8 cellular contexts compared by ENCODE assay signal in the genomic region with DNA sequence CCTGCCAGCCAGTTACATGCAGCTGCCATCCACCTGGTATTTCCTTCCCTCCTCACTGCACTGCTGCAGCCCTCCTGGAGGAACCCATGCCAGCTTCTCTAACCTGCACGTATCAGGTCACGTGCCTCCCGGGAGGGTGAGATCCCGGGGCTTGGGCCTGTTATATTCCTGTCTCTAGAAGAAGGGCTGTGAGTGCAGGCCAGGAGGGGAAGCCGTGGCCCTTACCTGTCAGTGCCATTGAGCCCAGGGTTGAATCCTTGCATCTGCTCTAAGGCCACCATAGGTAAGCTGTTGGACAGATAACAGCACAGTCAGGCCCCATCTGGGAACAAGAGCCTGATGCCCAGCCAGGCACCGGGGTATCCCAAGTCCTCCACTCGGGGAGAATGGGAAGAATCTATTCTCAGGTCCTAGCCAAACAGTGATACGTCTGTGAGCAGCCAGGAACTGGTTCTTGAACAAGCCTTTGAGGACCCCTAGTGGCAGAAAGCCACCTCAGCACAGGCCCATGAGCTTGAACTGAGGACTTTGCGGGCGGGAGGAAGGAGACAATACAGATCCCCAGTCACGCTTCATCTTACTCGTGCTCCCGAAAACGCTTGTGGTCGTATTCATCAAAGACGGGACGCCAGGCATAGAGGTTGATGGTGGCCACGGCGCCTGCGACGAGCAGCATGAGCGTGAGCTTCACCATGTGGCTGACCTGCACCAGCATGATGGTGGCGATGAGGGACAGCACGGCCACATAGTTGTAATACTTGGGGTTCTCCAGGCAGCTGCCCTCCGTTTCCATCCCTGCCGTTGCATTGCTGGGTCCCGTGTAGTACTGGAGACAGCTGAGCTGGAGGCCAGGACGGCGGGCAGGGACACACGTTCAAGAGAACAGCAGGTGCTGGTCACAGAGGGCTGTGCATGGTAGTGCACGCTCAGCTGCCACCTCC. TPM values are rescaled to one million over a fixed set of nuclear protein-coding genes. Genes with fewer than 3 reads are reported as not detected.
DNase-seq lines count a peak whose midpoint lies in the region; ATAC-seq, FAIRE-seq and TF ChIP-seq lines count a peak whose summit lies in the region.

No MANE protein-coding gene starts in this region.

- H3K36me3 ChIP-seq in BJ (ENCODE audit: control insufficient read depth, insufficient read depth, low read length) (peaks cover 4% of the 10 kb centered on the region), endothelial cell of umbilical vein (ENCODE audit: control insufficient read depth in 2 of 2, extremely low read depth in 1 of 2, insufficient read depth in 2 of 2, low read length in 2 of 2) (peaks cover 2 to 3% of the 10 kb centered on the region in 2 experiments), mucosa of descending colon (ENCODE audit: low read depth) (no peaks in the 10 kb centered on the region)

- DNase-seq in BJ (ENCODE audit: low read depth) = peak; percentile 29
- DNase-seq in HPDE6-E6E7 (ENCODE audit: extremely low spot score) = peak; percentile 82
- DNase-seq in NOMO-1 treated with dmso at 0.1 percent for 144 hours (lab: John Stamatoyannopoulos, UW; ENCODE audit: unreplicated experiment) = peak; percentile 17
- DNase-seq in activated CD8-positive, alpha-beta memory T cell treated with anti-CD3 and anti-CD28 coated beads, Interleukin-2, amount 10 ng/mL, durations not matched to agents 7 days and 5 days = peak; percentile 84
- peak; percentile 82 for DNase-seq in endothelial cell of umbilical vein (ENCODE audit: low read depth, low spot score)
- peak in 2 of 3 donors; percentile 81 to 91 for DNase-seq in mucosa of descending colon
- peak; percentile 60 for DNase-seq in stimulated activated CD8-positive, alpha-beta memory T cell treated with anti-CD3 and anti-CD28 coated beads, Interleukin-4, amount 100 ng/mL, for 24 hours (ENCODE audit: low read depth)

- H3K4me3 Mint-ChIP-seq in activated CD8-positive, alpha-beta memory T cell treated with anti-CD3 and anti-CD28 coated beads, Interleukin-2, amount 10 ng/mL, durations not matched to agents 7 days and 5 days = no peak overlapping the region

- peak; percentile 93 for TF ChIP-seq CTCF in BJ (IDR thresholded peaks at IDR 0.05; ENCODE audit: insufficient read depth, low read depth, low read length)
- TF ChIP-seq CTCF in endothelial cell of umbilical vein (IDR thresholded peaks at IDR 0.05; ENCODE audit: extremely low read depth in 1 of 2, insufficient read depth in 1 of 2, low read depth in 1 of 2, low read length in 2 of 2) = peak; percentile 91 to 93
- peak; percentile 73 for TF ChIP-seq CTCF in mucosa of descending colon (IDR thresholded peaks at IDR 0.05)

- no peak overlapping the region for H3K9ac ChIP-seq in endothelial cell of umbilical vein (replicated peaks; ENCODE audit: extremely low read depth, insufficient read depth, low read length)

- H3K27ac ChIP-seq in endothelial cell of umbilical vein (ENCODE audit: insufficient read depth, low read depth, low read length) = no peak overlapping the region

- no peaks in the 10 kb centered on the region for H3K79me2 ChIP-seq in endothelial cell of umbilical vein (ENCODE audit: control insufficient read depth, insufficient read depth, low read length)

- no TSS peak for BruUV-seq in endothelial cell of umbilical vein (replicated peaks; lab: Mats Ljungman, UMichigan)

- no peaks in the 10 kb centered on the region for H3K27me3 Mint-ChIP-seq in activated CD8-positive, alpha-beta memory T cell treated with anti-CD3 and anti-CD28 coated beads, Interleukin-2, amount 10 ng/mL, durations not matched to agents 7 days and 5 days

- H3K9me3 Mint-ChIP-seq in activated CD8-positive, alpha-beta memory T cell treated with anti-CD3 and anti-CD28 coated beads, Interleukin-2, amount 10 ng/mL, durations not matched to agents 7 days and 5 days (ENCODE audit: low read depth) = no peaks in the 10 kb centered on the region

- dilution Hi-C loops in endothelial cell of umbilical vein (cut with MboI; ENCODE audit: extremely low pct_ligation_motif_present, low sequenced_read_pairs) = no loop called here

- no peak overlapping the region for H3K4me2 ChIP-seq in endothelial cell of umbilical vein (ENCODE audit: insufficient read depth, low read length)

- H3K4me1 ChIP-seq in endothelial cell of umbilical vein (ENCODE audit: control insufficient read depth, extremely low read depth, insufficient read depth, low read length) = peaks cover 20% of the 10 kb centered on the region
- H3K4me1 ChIP-seq in mucosa of descending colon (ENCODE audit: low read depth) = no peaks in the 10 kb centered on the region

- no peaks in the 10 kb centered on the region for H3K27me3 ChIP-seq in BJ (ENCODE audit: control insufficient read depth, insufficient read depth, low read length)
- no peaks in the 10 kb centered on the region for H3K27me3 ChIP-seq in endothelial cell of umbilical vein (ENCODE audit: control insufficient read depth in 2 of 2, insufficient read depth in 2 of 2, low read length in 2 of 2)

- no peak for TF ChIP-seq POLR2A in endothelial cell of umbilical vein (IDR thresholded peaks at IDR 0.05; ENCODE audit: low read depth, low read length)

- FAIRE-seq in endothelial cell of umbilical vein (lab: Jason Lieb, UNC) = peak; percentile 92

- H3K4me3 ChIP-seq in BJ (ENCODE audit: low read depth, low read length) (no peak overlapping the region), endothelial cell of umbilical vein (replicated peaks in 1 of 3; ENCODE audit: insufficient read depth in 1 of 3, low read depth in 1 of 3, low read length in 3 of 3) (no peak overlapping the region), mucosa of descending colon (no peak overlapping the region)

- no peaks in the 10 kb centered on the region for H4K20me1 ChIP-seq in endothelial cell of umbilical vein (replicated peaks; ENCODE audit: control insufficient read depth, extremely low read depth, insufficient read depth, low read length)

- no peaks in the 10 kb centered on the region for H3K9me1 ChIP-seq in endothelial cell of umbilical vein (replicated peaks; ENCODE audit: control insufficient read depth, extremely low read depth, insufficient read depth, low read length)

- H3K4me1 Mint-ChIP-seq in activated CD8-positive, alpha-beta memory T cell treated with anti-CD3 and anti-CD28 coated beads, Interleukin-2, amount 10 ng/mL, durations not matched to agents 7 days and 5 days = peaks cover 19% of the 10 kb centered on the region

- peaks cover 18% of the 10 kb centered on the region for H3K36me3 Mint-ChIP-seq in activated CD8-positive, alpha-beta memory T cell treated with anti-CD3 and anti-CD28 coated beads, Interleukin-2, amount 10 ng/mL, durations not matched to agents 7 days and 5 days

- POLR2A ChIA-PET in BJ (lab: Charles Lee) = no interaction called here
- POLR2A ChIA-PET in endothelial cell of umbilical vein (lab: Charles Lee) = interaction anchor here (0.8 to 1.0 kb wide), 2 partner anchors 9 to 35 kb away, joined by 3 read pairs; no protein-coding TSS in a partner anchor

- H3K27ac Mint-ChIP-seq in activated CD8-positive, alpha-beta memory T cell treated with anti-CD3 and anti-CD28 coated beads, Interleukin-2, amount 10 ng/mL, durations not matched to agents 7 days and 5 days = peak overlapping the region; percentile 47

- CTCF ChIA-PET in BJ (lab: Yijun Ruan, JAX) = interaction anchor here (0.5 to 8.1 kb wide), 39 partner anchors 9 to 1004 kb away, joined by 3 to 76 read pairs (median 4); a partner anchor contains a TSS
- CTCF ChIA-PET in activated CD8-positive, alpha-beta memory T cell treated with anti-CD3 and anti-CD28 coated beads, Interleukin-2, amount 10 ng/mL, durations not matched to agents 7 days and 5 days (lab: Charles Lee) = interaction anchor here (0.8 to 5.0 kb wide), 32 partner anchors 9 to 467 kb away, joined by 3 to 70 read pairs (median 4); a partner anchor contains a TSS
- CTCF ChIA-PET in endothelial cell of umbilical vein (lab: Charles Lee) = interaction anchor here (0.6 to 6.2 kb wide), 38 partner anchors 8 to 743 kb away, joined by 3 to 198 read pairs (median 4); a partner anchor contains a TSS

- H3K9me3 ChIP-seq in endothelial cell of umbilical vein (replicated peaks; ENCODE audit: control insufficient read depth, insufficient read depth, low read length) (no peaks in the 10 kb centered on the region), mucosa of descending colon (no peaks in the 10 kb centered on the region)

- peak; percentile 83 for ATAC-seq in GM19043 (IDR thresholded peaks at IDR 0.05; ENCODE audit: low read depth, unreplicated experiment)
- ATAC-seq in activated CD8-positive, alpha-beta memory T cell treated with anti-CD3 and anti-CD28 coated beads, Interleukin-2, amount 10 ng/mL, durations not matched to agents 7 days and 5 days = peak; percentile 86
- ATAC-seq in mucosa of descending colon = peak; percentile 91

- no peak overlapping the region for H2AFZ ChIP-seq in endothelial cell of umbilical vein (ENCODE audit: low read depth, low read length)

- intact Hi-C loops in endothelial cell of umbilical vein (cut with micrococcal nuclease) = loop anchor here (1.0 to 5.0 kb wide), 10 partner anchors 34 to 416 kb away; a partner anchor contains a TSS
- intact Hi-C loops in mucosa of descending colon (cut with DNase I, micrococcal nuclease) = loop anchor here (5.0 kb wide), 2 partner anchors 405 to 420 kb away; no protein-coding TSS in a partner anchor

RNA-seq across cellular contexts. Expression of a gene that starts 34.4 kb away (rescaled TPM):
- polyA plus RNA-seq in BJ (2011; rRNA removed) (18.2 and 19.4 TPM in 2 replicates), endothelial cell of umbilical vein (25.4 and 26.8 TPM in 2 replicates)
- polyA minus RNA-seq in BJ (2011; rRNA and poly(A)+ RNA removed) = 16.6 and 18.9 TPM in 2 replicates
- total RNA-seq in activated CD8-positive, alpha-beta memory T cell treated with anti-CD3 and anti-CD28 coated beads, Interleukin-2, amount 10 ng/mL, durations not matched to agents 7 days and 5 days = 10 to 100 TPM; 55.4 to 57.4 TPM
- total RNA-seq in endothelial cell of umbilical vein (42.2 and 45.3 TPM in 2 replicates), mucosa of descending colon (10 to 100 TPM in 2 of 3 donors, 1 to 10 TPM in 1; 6.0 to 15.7 (median 13.4) TPM)
- 27.1 and 29.8 TPM in 2 replicates for polyA plus RNA-seq in endothelial cell of umbilical vein (2011; cell fraction: cytosol; rRNA removed)
- 58.5 and 73.9 TPM in 2 replicates for polyA plus RNA-seq in endothelial cell of umbilical vein (2011; cell fraction: nucleus; rRNA removed)
- polyA plus RNA-seq in endothelial cell of umbilical vein (2012) = 18.1 and 31.8 TPM in 2 replicates
- polyA minus RNA-seq in endothelial cell of umbilical vein = 37.4 and 43.3 TPM in 2 replicates
- 20.9 TPM for polyA minus RNA-seq in endothelial cell of umbilical vein (2011; cell fraction: cytosol; rRNA and poly(A)+ RNA removed)
- polyA minus RNA-seq in endothelial cell of umbilical vein (2011; cell fraction: nucleus; rRNA and poly(A)+ RNA removed) = 42.1 and 58.1 TPM in 2 replicates

RNA-seq across cellular contexts. Expression of a gene that starts 34.4 kb away (rescaled TPM):
- 44.5 and 59.2 TPM in 2 replicates for polyA plus RNA-seq in BJ (2011; rRNA removed)
- polyA minus RNA-seq in BJ (2011; rRNA and poly(A)+ RNA removed) = 4.7 and 8.1 TPM in 2 replicates
- total RNA-seq in activated CD8-positive, alpha-beta memory T cell treated with anti-CD3 and anti-CD28 coated beads, Interleukin-2, amount 10 ng/mL, durations not matched to agents 7 days and 5 days = 10 to 100 TPM; 17.9 to 29.3 TPM
- total RNA-seq in endothelial cell of umbilical vein = 35.6 and 41.1 TPM in 2 replicates
- polyA plus RNA-seq in endothelial cell of umbilical vein = 68.8 and 86.6 TPM in 2 replicates
- polyA plus RNA-seq in endothelial cell of umbilical vein (2011; cell fraction: cytosol; rRNA removed) = 64.3 and 64.5 TPM in 2 replicates
- polyA plus RNA-seq in endothelial cell of umbilical vein (2011; cell fraction: nucleus; rRNA removed) = 15.5 and 18.8 TPM in 2 replicates
- 55.3 and 56.8 TPM in 2 replicates for polyA plus RNA-seq in endothelial cell of umbilical vein (2012)
- 28.8 and 30.4 TPM in 2 replicates for polyA minus RNA-seq in endothelial cell of umbilical vein
- polyA minus RNA-seq in endothelial cell of umbilical vein (2011; cell fraction: cytosol; rRNA and poly(A)+ RNA removed) = 23.8 TPM
- 9.1 and 10.0 TPM in 2 replicates for polyA minus RNA-seq in endothelial cell of umbilical vein (2011; cell fraction: nucleus; rRNA and poly(A)+ RNA removed)
- total RNA-seq in mucosa of descending colon = 10 to 100 TPM; 19.6 to 43.4 (median 41.9) TPM

Comparison
In these comparisons a context has a peak if more than half of its experiments do, and no peak if none do; other contexts are left out.
1. DNase-seq: peak in every context shown above with its lines; median percentile 86 in mucosa of descending colon; 84 in activated CD8-positive, alpha-beta memory T cell treated with anti-CD3 and anti-CD28 coated beads, Interleukin-2, amount 10 ng/mL, durations not matched to agents 7 days and 5 days; 82 in HPDE6-E6E7; 82 in endothelial cell of umbilical vein; 60 in stimulated activated CD8-positive, alpha-beta memory T cell treated with anti-CD3 and anti-CD28 coated beads, Interleukin-4, amount 100 ng/mL, for 24 hours; 29 in BJ; 17 in NOMO-1 treated with dmso at 0.1 percent for 144 hours.